Comparison of ENCODE assay signal across 9 cellular contexts in the genomic region with DNA sequence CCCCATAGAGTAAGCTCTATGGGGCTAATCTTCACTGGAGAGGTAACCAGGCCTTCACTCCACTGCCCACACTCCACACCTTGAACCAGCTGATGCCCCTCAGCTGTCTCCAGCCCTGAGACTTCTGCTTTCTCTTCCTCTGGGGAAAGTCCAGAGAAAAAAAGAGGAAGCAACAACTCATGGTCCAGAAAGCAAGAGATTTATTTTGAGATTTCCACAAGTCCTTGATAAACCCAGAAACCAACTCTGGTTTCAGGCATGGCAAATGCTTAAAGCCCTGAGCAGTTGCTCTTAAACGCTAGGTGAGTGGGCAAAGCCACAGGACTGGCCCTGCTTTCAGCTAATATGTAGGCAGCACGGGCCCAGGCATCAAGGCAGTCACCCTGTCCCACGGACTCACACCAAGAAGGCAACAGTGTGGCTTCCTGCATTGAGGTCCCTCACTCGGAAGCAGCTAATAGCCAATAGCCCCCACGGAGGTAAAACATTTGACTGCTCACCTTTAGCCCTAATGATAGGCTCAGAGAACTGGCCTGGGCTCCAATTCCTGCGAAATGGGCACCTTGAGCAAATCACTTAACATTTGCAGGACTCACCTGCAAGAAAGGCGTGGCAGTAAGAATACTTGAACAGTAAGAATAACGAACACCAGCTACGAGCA. TPM values are rescaled to one million over a fixed set of nuclear protein-coding genes. Genes with fewer than 3 reads are reported as not detected.
DNase-seq lines count a peak whose midpoint lies in the region; ATAC-seq, FAIRE-seq and TF ChIP-seq lines count a peak whose summit lies in the region.
"Had no signal": no experiment of that assay in that cellular context is flagged by ENCODE, and none has a peak within 500 bp of the region (broad histone marks: within the 10 kb centered on the region; RNA-seq: fewer than 3 reads in every experiment).

No MANE protein-coding gene starts in this region.

- FAIRE-seq in GM12891 (lab: Jason Lieb, UNC) = peak; percentile 59
- FAIRE-seq in kidney (lab: Jason Lieb, UNC) = no peak

- peaks cover 0 to 4% of the 10 kb centered on the region in 2 donors for H3K4me1 ChIP-seq in kidney (ENCODE audit: control insufficient read depth in 1 of 2, insufficient read depth in 1 of 2, low read depth in 1 of 2, low read length in 2 of 2)

- no peaks in the 10 kb centered on the region for H3K27me3 Mint-ChIP-seq in dendritic cell treated with granulocyte-macrophage colony-stimulating factor and Interleukin-4, amounts not matched to agents 40 ng/mL and 50 ng/mL, for 4 days

- H3K4me1 Mint-ChIP-seq in dendritic cell treated with granulocyte-macrophage colony-stimulating factor and Interleukin-4, amounts not matched to agents 40 ng/mL and 50 ng/mL, for 4 days (ENCODE audit: low read depth) = peaks cover 62% of the 10 kb centered on the region

- in situ Hi-C loops in ACHN (cut with HindIII; ENCODE audit: low pct_ligation_motif_present, low pct_unique_long_range_greater_than_20kb, low sequenced_read_pairs) = no loop called here

- intact Hi-C loops in dendritic cell treated with granulocyte-macrophage colony-stimulating factor and Interleukin-4, amounts not matched to agents 40 ng/mL and 50 ng/mL, for 4 days (cut with micrococcal nuclease) = no loop called here
- intact Hi-C loops in kidney (cut with DNase I) = no loop called here

- H3K27ac ChIP-seq in kidney (ENCODE audit: low read depth in 2 of 2, low read length in 2 of 2) = no peak overlapping the region

- ATAC-seq in GM21447 (IDR thresholded peaks at IDR 0.05; ENCODE audit: unreplicated experiment) (peak; percentile 53), HG03469 (IDR thresholded peaks at IDR 0.05; ENCODE audit: unreplicated experiment) (peak; percentile 45)

- no peak for TF ChIP-seq CTCF in kidney (IDR thresholded peaks at IDR 0.05; ENCODE audit: borderline replicate concordance, extremely low read depth, insufficient read depth)

- peak overlapping the region; percentile 76 for H3K27ac Mint-ChIP-seq in dendritic cell treated with granulocyte-macrophage colony-stimulating factor and Interleukin-4, amounts not matched to agents 40 ng/mL and 50 ng/mL, for 4 days

- no peak for TF ChIP-seq POLR2A in GM12891 (IDR thresholded peaks at IDR 0.05; ENCODE audit: low read depth, low read length)

- no peaks in the 10 kb centered on the region for H3K9me3 ChIP-seq in kidney (ENCODE audit: control insufficient read depth in 1 of 2, low read length in 2 of 2)

- H3K4me3 ChIP-seq in kidney (ENCODE audit: low read length in 2 of 2) = no peak overlapping the region

- H3K9me3 Mint-ChIP-seq in dendritic cell treated with granulocyte-macrophage colony-stimulating factor and Interleukin-4, amounts not matched to agents 40 ng/mL and 50 ng/mL, for 4 days = no peaks in the 10 kb centered on the region

- no peak overlapping the region for H3K9ac ChIP-seq in kidney (ENCODE audit: low read length in 2 of 2)

- H3K36me3 ChIP-seq in kidney (ENCODE audit: control insufficient read depth in 1 of 2, insufficient read depth in 2 of 2, low read length in 2 of 2) = peaks cover 11 to 12% of the 10 kb centered on the region in 2 donors

- peak overlapping the region; percentile 13 for H3K4me3 Mint-ChIP-seq in dendritic cell treated with granulocyte-macrophage colony-stimulating factor and Interleukin-4, amounts not matched to agents 40 ng/mL and 50 ng/mL, for 4 days

- DNase-seq in GM12891 (ENCODE audit: insufficient read length, low spot score) (no peak), kidney (no peak), ACHN (no peak), COLO829 (ENCODE audit: low spot score) (no peak)
- DNase-seq in activated CD4-positive, CD25-positive, alpha-beta regulatory T cell (lab: John Stamatoyannopoulos, UW) = no peak
- DNase-seq: activated CD4-positive, alpha-beta T cell treated with anti-CD3 and anti-CD28 coated beads for 1 hour had no signal

- H3K36me3 Mint-ChIP-seq in dendritic cell treated with granulocyte-macrophage colony-stimulating factor and Interleukin-4, amounts not matched to agents 40 ng/mL and 50 ng/mL, for 4 days (ENCODE audit: low read depth) = peaks cover 55% of the 10 kb centered on the region

TF ChIP-seq in GM12891, 5 proteins besides CTCF, POLR2A, EP300 and RAD21:
- TF ChIP-seq SPI1 (IDR thresholded peaks at IDR 0.05; ENCODE audit: low read depth, low read length) = peak; percentile 94
- TF ChIP-seq TAF1 (IDR thresholded peaks at IDR 0.05; ENCODE audit: low read depth, low read length) = no peak
- no peak for TF ChIP-seq POU2F2 (IDR thresholded peaks at IDR 0.05; ENCODE audit: low read depth, low read length)

RNA-seq across cellular contexts. Expression of a gene that starts 4.3 kb away (rescaled TPM):
- 37.5 TPM for polyA plus RNA-seq in GM12891 (2012; ENCODE audit: low read depth, missing spikeins)
- 36.8 TPM for total RNA-seq in kidney
- 29.7 TPM for polyA plus RNA-seq in kidney (ENCODE audit: insufficient read depth, low read depth, low replicate concordance)

RNA-seq across cellular contexts. Expression of a gene that starts 4.8 kb away (rescaled TPM):
- 31.8 TPM for polyA plus RNA-seq in GM12891 (2012; ENCODE audit: low read depth, missing spikeins)
- total RNA-seq in kidney = 42.3 TPM
- polyA plus RNA-seq in kidney (ENCODE audit: insufficient read depth, low read depth, low replicate concordance) = 62.3 TPM

RNA-seq across cellular contexts. Expression of a gene that starts 24.3 kb away (rescaled TPM):
- 54.8 TPM for polyA plus RNA-seq in GM12891 (2012; ENCODE audit: low read depth, missing spikeins)
- 64.6 TPM for total RNA-seq in kidney
- 107 TPM for polyA plus RNA-seq in kidney (ENCODE audit: insufficient read depth, low read depth, low replicate concordance)

RNA-seq across cellular contexts. Expression of a gene that starts 24.5 kb away (rescaled TPM):
- 138 TPM for polyA plus RNA-seq in GM12891 (2012; ENCODE audit: low read depth, missing spikeins)
- 185 TPM for total RNA-seq in kidney
- polyA plus RNA-seq in kidney (ENCODE audit: insufficient read depth, low read depth, low replicate concordance) = 131 TPM

RNA-seq across cellular contexts. Expression of a gene that starts 35.0 kb away (rescaled TPM):
- 7.3 TPM for polyA plus RNA-seq in GM12891 (2012; ENCODE audit: low read depth, missing spikeins)
- 11.1 TPM for total RNA-seq in kidney
- polyA plus RNA-seq in kidney (ENCODE audit: insufficient read depth, low read depth, low replicate concordance) = 16.2 TPM
